In the genomic region with DNA sequence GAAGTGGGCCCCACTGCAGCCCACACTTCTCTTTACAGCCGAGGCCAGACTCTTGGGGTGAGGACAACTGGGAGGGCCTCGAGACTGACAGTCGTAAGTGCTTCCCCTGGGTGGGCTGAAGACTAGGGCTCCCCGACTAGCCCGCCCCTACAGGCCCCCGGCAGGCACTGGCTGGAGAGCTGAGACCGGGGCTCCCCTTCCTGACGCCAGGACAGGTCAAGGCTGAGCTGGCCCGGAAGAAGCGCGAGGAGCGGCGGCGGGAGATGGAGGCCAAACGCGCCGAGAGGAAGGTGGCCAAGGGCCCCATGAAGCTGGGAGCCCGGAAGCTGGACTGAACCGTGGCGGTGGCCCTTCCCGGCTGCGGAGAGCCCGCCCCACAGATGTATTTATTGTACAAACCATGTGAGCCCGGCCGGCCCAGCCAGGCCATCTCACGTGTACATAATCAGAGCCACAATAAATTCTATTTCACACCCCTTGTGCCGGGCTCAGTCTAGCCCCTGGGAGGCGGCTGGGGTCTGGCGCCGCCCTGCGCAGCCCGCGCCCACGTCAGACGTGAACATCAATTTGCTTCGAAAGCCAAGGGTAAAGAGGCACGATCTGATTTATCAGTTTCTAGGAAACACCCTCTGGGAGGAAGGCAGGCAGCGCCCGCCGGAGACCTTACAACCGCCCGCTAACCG, we compare ENCODE assay signal across 1 cellular context.
TF ChIP-seq lines count a peak whose summit lies in the region.

No MANE protein-coding gene starts in this region.

TF ChIP-seq in HepG2, 621 proteins besides CTCF, POLR2A, EP300 and RAD21:
- TF ChIP-seq AGO2 (optimal IDR thresholded peaks at IDR 0.05; ENCODE audit: low read depth, low read length) (peak; percentile 65), HOMEZ (CRISPR knock-in tag; IDR thresholded peaks at IDR 0.05; ENCODE audit: low read depth) (no peak), ZNF788 (CRISPR knock-in tag; IDR thresholded peaks at IDR 0.05; ENCODE audit: borderline replicate concordance) (no peak), XRCC5 (optimal IDR thresholded peaks at IDR 0.05; ENCODE audit: low read length) (no peak), RBFOX2 (IDR thresholded peaks at IDR 0.05; ENCODE audit: low read depth, low read length) (peak; percentile 71)
